23 cellular contexts compared by ENCODE assay signal in the genomic region with DNA sequence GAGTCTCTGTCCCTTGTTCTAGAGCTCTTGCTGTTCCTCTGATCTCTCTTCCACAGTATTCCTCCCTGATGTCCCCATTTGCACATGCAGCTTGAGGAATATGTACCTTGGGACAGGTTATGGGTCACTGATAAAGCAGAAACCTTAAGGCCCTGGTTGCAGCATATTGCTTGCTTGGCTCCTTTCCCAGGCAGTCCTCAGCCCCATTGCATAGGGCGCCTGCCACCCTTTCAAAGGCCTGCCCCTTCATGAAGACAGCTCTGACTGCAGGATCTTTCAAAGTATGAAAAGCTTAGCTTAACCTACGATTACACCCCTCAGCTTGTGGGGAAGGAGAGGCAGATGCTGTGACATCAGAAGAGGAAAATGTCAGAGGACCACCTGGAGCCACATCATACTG. TPM values are rescaled to one million over a fixed set of nuclear protein-coding genes. Genes with fewer than 3 reads are reported as not detected.
A peak's percentile ranks its signal among the peaks of the same experiment; 100 is the strongest.
DNase-seq lines count a peak whose midpoint lies in the region; ATAC-seq and TF ChIP-seq lines count a peak whose summit lies in the region.
"Had no signal": no experiment of that assay in that cellular context is flagged by ENCODE, and none has a peak within 500 bp of the region (broad histone marks: within the 10 kb centered on the region; RNA-seq: fewer than 3 reads in every experiment).

No MANE protein-coding gene starts in this region.

- H3K27me3 Mint-ChIP-seq in activated T-cell treated with anti-CD3 and anti-CD28 coated beads, Interleukin-2, amount 50 U/mL, for 4 hours (ENCODE audit: low read depth), result no peaks in the 10 kb centered on the region
- H3K27me3 Mint-ChIP-seq in WTC11 (ENCODE audit: low read depth), result no peaks in the 10 kb centered on the region
- peaks cover 1% of the 10 kb centered on the region for H3K27me3 Mint-ChIP-seq in glutamatergic neuron (ENCODE audit: unreplicated experiment)

- H3K4me1 Mint-ChIP-seq in activated T-cell treated with anti-CD3 and anti-CD28 coated beads, Interleukin-2, amount 50 U/mL, for 4 hours (ENCODE audit: low read depth), result no peaks in the 10 kb centered on the region
- H3K4me1 Mint-ChIP-seq in WTC11, result peaks cover 16% of the 10 kb centered on the region
- no peaks in the 10 kb centered on the region for H3K4me1 Mint-ChIP-seq in glutamatergic neuron (ENCODE audit: low read depth, unreplicated experiment)

- CTCF ChIA-PET in WTC11 (lab: Charles Lee) (interaction anchor here (1.2 kb wide), 1 partner anchor 81 kb away, joined by 4 read pairs; no protein-coding TSS in a partner anchor), RWPE1 (lab: Yijun Ruan, JAX) (no interaction called here)

- no peak overlapping the region for H3K27ac ChIP-seq in RWPE1
- H3K27ac ChIP-seq: A549, HL-60 had no signal

- H3K27ac Mint-ChIP-seq in WTC11 (peak overlapping the region; percentile 45; the same call in 1 of the 2 replicates), glutamatergic neuron (ENCODE audit: unreplicated experiment) (no peak overlapping the region)

- TF ChIP-seq CTCF in WTC11 (IDR thresholded peaks at IDR 0.05) (no peak), glutamatergic neuron (IDR thresholded peaks at IDR 0.05; ENCODE audit: partially characterized antibody, unreplicated experiment) (no peak), RWPE1 (conservative IDR thresholded peaks at IDR 0.05; ENCODE audit: low read depth) (no peak)

- POLR2A ChIA-PET in WTC11 (lab: Charles Lee), result interaction anchor here (0.6 to 0.7 kb wide), 2 partner anchors 175 to 317 kb away, joined by 4 read pairs; a partner anchor contains a TSS
- POLR2A ChIA-PET in RWPE1 (lab: Yijun Ruan, JAX; ENCODE audit: low non-redundant PET), result no interaction called here

- H3K9me3 Mint-ChIP-seq in activated T-cell treated with anti-CD3 and anti-CD28 coated beads, Interleukin-2, amount 50 U/mL, for 4 hours, result no peaks in the 10 kb centered on the region
- H3K9me3 Mint-ChIP-seq in WTC11 (no peaks in the 10 kb centered on the region), glutamatergic neuron (ENCODE audit: unreplicated experiment) (peaks cover 2% of the 10 kb centered on the region)

- ATAC-seq in activated T-cell treated with anti-CD3 and anti-CD28 coated beads, Interleukin-2, amount 50 U/mL, for 4 hours, result no peak
- ATAC-seq in WTC11, result no peak
- ATAC-seq: A549, HepG2, K562, Panc1 had no signal

- no peak overlapping the region for H3K4me3 Mint-ChIP-seq in activated T-cell treated with anti-CD3 and anti-CD28 coated beads, Interleukin-2, amount 50 U/mL, for 4 hours
- H3K4me3 Mint-ChIP-seq in WTC11 (no peak overlapping the region), glutamatergic neuron (ENCODE audit: unreplicated experiment) (no peak overlapping the region)

- H3K36me3 Mint-ChIP-seq in activated T-cell treated with anti-CD3 and anti-CD28 coated beads, Interleukin-2, amount 50 U/mL, for 4 hours (ENCODE audit: insufficient read depth), result peaks cover 1% of the 10 kb centered on the region
- H3K36me3 Mint-ChIP-seq in WTC11 (peaks cover 17% of the 10 kb centered on the region), glutamatergic neuron (ENCODE audit: unreplicated experiment) (no peaks in the 10 kb centered on the region)

- peak; percentile 11 to 14 for DNase-seq in activated T-cell treated with anti-CD3 and anti-CD28 coated beads, Interleukin-2, amount 50 U/mL, for 48 hours
- no peak for DNase-seq in activated T-cell treated with anti-CD3 and anti-CD28 coated beads, Interleukin-2, amount 50 U/mL, for 4 hours
- peak; percentile 4 for DNase-seq in DMS79 treated with DMSO at 0.1 percent for 48 hours (lab: John Stamatoyannopoulos, UW)
- DNase-seq in WTC11 (ENCODE audit: low spot score), result no peak
- DNase-seq in mesenteric fat pad (ENCODE audit: low spot score), result peak; percentile 11
- DNase-seq in glutamatergic neuron, result no peak
- no peak for DNase-seq in RWPE1 (ENCODE audit: low spot score)
- DNase-seq: BE2C, GOT3, HCEC 1CT, MM.1S, NCI-H1048, NCI-H1417 treated with DMSO at 0.1 percent for 48 hours, NCI-H187 treated with DMSO at 0.1 percent for 48 hours, NCI-H2107, NCI-H2227 treated with DMSO at 0.1 percent for 48 hours, NCI-H510A, NCI-H748 treated with DMSO at 0.1 percent for 48 hours had no signal

TF ChIP-seq in WTC11, 78 proteins besides CTCF, POLR2A, EP300 and RAD21:
- TF ChIP-seq ZNF121 (CRISPR knock-in tag; IDR thresholded peaks at IDR 0.05) (no peak), SMAD4 (CRISPR knock-in tag; IDR thresholded peaks at IDR 0.05) (no peak), ZNF263 (CRISPR knock-in tag; IDR thresholded peaks at IDR 0.05; ENCODE audit: low read depth) (no peak), RELA (CRISPR knock-in tag; IDR thresholded peaks at IDR 0.05; ENCODE audit: borderline replicate concordance) (no peak), RORB (CRISPR knock-in tag; IDR thresholded peaks at IDR 0.05) (no peak)
- TF ChIP-seq, protein P1, sequence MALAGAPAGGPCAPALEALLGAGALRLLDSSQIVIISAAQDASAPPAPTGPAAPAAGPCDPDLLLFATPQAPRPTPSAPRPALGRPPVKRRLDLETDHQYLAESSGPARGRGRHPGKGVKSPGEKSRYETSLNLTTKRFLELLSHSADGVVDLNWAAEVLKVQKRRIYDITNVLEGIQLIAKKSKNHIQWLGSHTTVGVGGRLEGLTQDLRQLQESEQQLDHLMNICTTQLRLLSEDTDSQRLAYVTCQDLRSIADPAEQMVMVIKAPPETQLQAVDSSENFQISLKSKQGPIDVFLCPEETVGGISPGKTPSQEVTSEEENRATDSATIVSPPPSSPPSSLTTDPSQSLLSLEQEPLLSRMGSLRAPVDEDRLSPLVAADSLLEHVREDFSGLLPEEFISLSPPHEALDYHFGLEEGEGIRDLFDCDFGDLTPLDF (CRISPR knock-in tag; IDR thresholded peaks at IDR 0.05), result no peak
- TF ChIP-seq, protein P2, sequence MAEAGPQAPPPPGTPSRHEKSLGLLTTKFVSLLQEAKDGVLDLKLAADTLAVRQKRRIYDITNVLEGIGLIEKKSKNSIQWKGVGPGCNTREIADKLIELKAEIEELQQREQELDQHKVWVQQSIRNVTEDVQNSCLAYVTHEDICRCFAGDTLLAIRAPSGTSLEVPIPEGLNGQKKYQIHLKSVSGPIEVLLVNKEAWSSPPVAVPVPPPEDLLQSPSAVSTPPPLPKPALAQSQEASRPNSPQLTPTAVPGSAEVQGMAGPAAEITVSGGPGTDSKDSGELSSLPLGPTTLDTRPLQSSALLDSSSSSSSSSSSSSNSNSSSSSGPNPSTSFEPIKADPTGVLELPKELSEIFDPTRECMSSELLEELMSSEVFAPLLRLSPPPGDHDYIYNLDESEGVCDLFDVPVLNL (CRISPR knock-in tag; IDR thresholded peaks at IDR 0.05; ENCODE audit: borderline replicate concordance, low read depth), result no peak
- TF ChIP-seq, protein P3, sequence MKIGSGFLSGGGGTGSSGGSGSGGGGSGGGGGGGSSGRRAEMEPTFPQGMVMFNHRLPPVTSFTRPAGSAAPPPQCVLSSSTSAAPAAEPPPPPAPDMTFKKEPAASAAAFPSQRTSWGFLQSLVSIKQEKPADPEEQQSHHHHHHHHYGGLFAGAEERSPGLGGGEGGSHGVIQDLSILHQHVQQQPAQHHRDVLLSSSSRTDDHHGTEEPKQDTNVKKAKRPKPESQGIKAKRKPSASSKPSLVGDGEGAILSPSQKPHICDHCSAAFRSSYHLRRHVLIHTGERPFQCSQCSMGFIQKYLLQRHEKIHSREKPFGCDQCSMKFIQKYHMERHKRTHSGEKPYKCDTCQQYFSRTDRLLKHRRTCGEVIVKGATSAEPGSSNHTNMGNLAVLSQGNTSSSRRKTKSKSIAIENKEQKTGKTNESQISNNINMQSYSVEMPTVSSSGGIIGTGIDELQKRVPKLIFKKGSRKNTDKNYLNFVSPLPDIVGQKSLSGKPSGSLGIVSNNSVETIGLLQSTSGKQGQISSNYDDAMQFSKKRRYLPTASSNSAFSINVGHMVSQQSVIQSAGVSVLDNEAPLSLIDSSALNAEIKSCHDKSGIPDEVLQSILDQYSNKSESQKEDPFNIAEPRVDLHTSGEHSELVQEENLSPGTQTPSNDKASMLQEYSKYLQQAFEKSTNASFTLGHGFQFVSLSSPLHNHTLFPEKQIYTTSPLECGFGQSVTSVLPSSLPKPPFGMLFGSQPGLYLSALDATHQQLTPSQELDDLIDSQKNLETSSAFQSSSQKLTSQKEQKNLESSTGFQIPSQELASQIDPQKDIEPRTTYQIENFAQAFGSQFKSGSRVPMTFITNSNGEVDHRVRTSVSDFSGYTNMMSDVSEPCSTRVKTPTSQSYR (CRISPR knock-in tag; IDR thresholded peaks at IDR 0.05), result no peak

RNA-seq across cellular contexts. Expression of a gene that starts 51.7 kb away (rescaled TPM):
- 10 to 100 TPM; 37.1 to 44.8 (median 39.2) TPM for total RNA-seq in activated T-cell treated with anti-CD3 and anti-CD28 coated beads, Interleukin-2, amount 50 U/mL, for 4 hours
- total RNA-seq in WTC11 (2021) (13.4 to 16.2 TPM (median 16.0 TPM) in 3 replicates), mesenteric fat pad (2.2 TPM), glutamatergic neuron (ENCODE audit: unreplicated experiment) (4.7 TPM)

RNA-seq across cellular contexts. Expression of a gene that starts 54.0 kb away (rescaled TPM):
- 10 to 100 TPM; 37.0 to 38.0 (median 37.4) TPM for total RNA-seq in activated T-cell treated with anti-CD3 and anti-CD28 coated beads, Interleukin-2, amount 50 U/mL, for 4 hours
- 32.4 to 36.0 TPM (median 34.6 TPM) in 3 replicates for total RNA-seq in WTC11 (2021)
- 17.9 TPM for total RNA-seq in mesenteric fat pad
- 29.2 TPM for total RNA-seq in glutamatergic neuron (ENCODE audit: unreplicated experiment)

Comparison
In these comparisons a context has a peak if more than half of its experiments do, and no peak if none do; other contexts are left out.
1. DNase-seq: peak in activated T-cell treated with anti-CD3 and anti-CD28 coated beads, Interleukin-2, amount 50 U/mL, for 48 hours (2 of 2), DMS79 treated with DMSO at 0.1 percent for 48 hours (single experiment) and mesenteric fat pad (single experiment); none in activated T-cell treated with anti-CD3 and anti-CD28 coated beads, Interleukin-2, amount 50 U/mL, for 4 hours (single experiment), WTC11 (single experiment), glutamatergic neuron (single experiment) and RWPE1 (single experiment).